Comparison of ENCODE assay signal across 1 cellular context in genomic region chr5:132873119-132873929, GRCh38.
A peak's percentile ranks its signal among the peaks of the same experiment; 100 is the strongest.
TF ChIP-seq lines count a peak whose summit lies in the region.

Gene LEAP2, plus strand, starts transcription at chr5:132873668. Its CDS starts 27 bp downstream, at chr5:132873695.

TF ChIP-seq in HepG2, 621 proteins besides CTCF, POLR2A, EP300 and RAD21 (continued from another document and continues in another):
- TF ChIP-seq ZNF570 (CRISPR knock-in tag; IDR thresholded peaks at IDR 0.05; ENCODE audit: borderline replicate concordance) (no peak), ZC3H13 (CRISPR knock-in tag; IDR thresholded peaks at IDR 0.05) (peak; percentile 96), SUZ12 (IDR thresholded peaks at IDR 0.05; ENCODE audit: low read depth, low read length) (no peak), ZFP90 (CRISPR knock-in tag; IDR thresholded peaks at IDR 0.05; ENCODE audit: borderline replicate concordance) (no peak), POLR2G (IDR thresholded peaks at IDR 0.05; ENCODE audit: low read depth, low read length) (no peak), ZNF256 (CRISPR knock-in tag; conservative IDR thresholded peaks at IDR 0.05) (no peak), ZNF687 (CRISPR knock-in tag; IDR thresholded peaks at IDR 0.05) (no peak), MXD4 (CRISPR knock-in tag; IDR thresholded peaks at IDR 0.05) (peak; percentile 77; the same call in 1 of the 2 replicates), PTBP1 (IDR thresholded peaks at IDR 0.05; ENCODE audit: low read depth, low read length, poor library complexity, severe bottlenecking) (no peak), ZFY (CRISPR knock-in tag; IDR thresholded peaks at IDR 0.05) (peak; percentile 56), RXRB (CRISPR knock-in tag; IDR thresholded peaks at IDR 0.05; ENCODE audit: borderline replicate concordance) (peak; percentile 88), ZNF274 (CRISPR knock-in tag; IDR thresholded peaks at IDR 0.05) (no peak), PBX2 (CRISPR knock-in tag; IDR thresholded peaks at IDR 0.05) (no peak), ZFP62 (CRISPR knock-in tag; IDR thresholded peaks at IDR 0.05) (no peak), FOXP1 (IDR thresholded peaks at IDR 0.05) (no peak), FOXP1 (CRISPR knock-in tag; IDR thresholded peaks at IDR 0.05) (peak; percentile 78), ZMYM2 (CRISPR knock-in tag; IDR thresholded peaks at IDR 0.05) (no peak), ZFP36 (IDR thresholded peaks at IDR 0.05; ENCODE audit: borderline replicate concordance, low read depth, low read length, partially characterized antibody) (no peak), ZNF615 (CRISPR knock-in tag; IDR thresholded peaks at IDR 0.05; ENCODE audit: borderline replicate concordance) (no peak), ZNF766 (CRISPR knock-in tag; IDR thresholded peaks at IDR 0.05; ENCODE audit: borderline replicate concordance) (no peak), ZNF691 (CRISPR knock-in tag; IDR thresholded peaks at IDR 0.05; ENCODE audit: borderline replicate concordance, low read depth) (peak; percentile 47; the same call in 1 of the 2 replicates), ZNF772 (CRISPR knock-in tag; IDR thresholded peaks at IDR 0.05) (no peak), MIXL1 (CRISPR knock-in tag; IDR thresholded peaks at IDR 0.05) (peak; percentile 81), PAWR (CRISPR knock-in tag; IDR thresholded peaks at IDR 0.05; ENCODE audit: borderline replicate concordance) (no peak), KLF12 (CRISPR knock-in tag; IDR thresholded peaks at IDR 0.05; ENCODE audit: borderline replicate concordance) (no peak), ZNF790 (CRISPR knock-in tag; IDR thresholded peaks at IDR 0.05; ENCODE audit: borderline replicate concordance) (no peak), KLF15 (CRISPR knock-in tag; IDR thresholded peaks at IDR 0.05; ENCODE audit: borderline replicate concordance) (no peak), SRY (CRISPR knock-in tag; IDR thresholded peaks at IDR 0.05) (peak; percentile 30; the same call in 1 of the 2 replicates), ZNF207 (IDR thresholded peaks at IDR 0.05; ENCODE audit: borderline replicate concordance) (no peak), AKAP8 (CRISPR knock-in tag; IDR thresholded peaks at IDR 0.05) (no peak), RBFOX2 (IDR thresholded peaks at IDR 0.05; ENCODE audit: low read depth, low read length) (0 out of 2 replicates have a peak, but pooled peaks have one; percentile 33), NFKB2 (CRISPR knock-in tag; IDR thresholded peaks at IDR 0.05; ENCODE audit: borderline replicate concordance) (no peak), ZNF720 (CRISPR knock-in tag; IDR thresholded peaks at IDR 0.05) (no peak), ZNF564 (CRISPR knock-in tag; IDR thresholded peaks at IDR 0.05) (no peak), SKIL (CRISPR knock-in tag; IDR thresholded peaks at IDR 0.05; ENCODE audit: borderline replicate concordance) (peak; percentile 80), ZNF713 (CRISPR knock-in tag; IDR thresholded peaks at IDR 0.05) (no peak), ZNF18 (CRISPR knock-in tag; IDR thresholded peaks at IDR 0.05; ENCODE audit: insufficient replicate concordance) (peak; percentile 36), SETDB1 (CRISPR knock-in tag; IDR thresholded peaks at IDR 0.05; ENCODE audit: borderline replicate concordance) (no peak), ZNF841 (CRISPR knock-in tag; IDR thresholded peaks at IDR 0.05; ENCODE audit: borderline replicate concordance) (no peak), ZNF234 (CRISPR knock-in tag; conservative IDR thresholded peaks at IDR 0.05) (0 out of 2 replicates have a peak, but pooled peaks have one; percentile 62), SIN3A (IDR thresholded peaks at IDR 0.05; ENCODE audit: borderline replicate concordance, low read depth, low read length) (peak; percentile 26; the same call in 1 of the 2 replicates), CCDC6 (CRISPR knock-in tag; IDR thresholded peaks at IDR 0.05) (peak; percentile 50; the same call in 1 of the 2 replicates), NR2F1 (CRISPR knock-in tag; IDR thresholded peaks at IDR 0.05) (no peak; a peak in 1 of 4 replicates), ZFP36L2 (CRISPR knock-in tag; IDR thresholded peaks at IDR 0.05) (no peak), CEBPZ (IDR thresholded peaks at IDR 0.05; ENCODE audit: low read length) (no peak), TEAD2 (CRISPR knock-in tag; IDR thresholded peaks at IDR 0.05) (no peak), TCF7L2 (IDR thresholded peaks at IDR 0.05; ENCODE audit: low read depth, low read length) (no peak), GTF2F1 (IDR thresholded peaks at IDR 0.05; ENCODE audit: low read length) (peak; percentile 89; the same call in 1 of the 2 replicates), ZNF784 (CRISPR knock-in tag; IDR thresholded peaks at IDR 0.05; ENCODE audit: borderline replicate concordance) (no peak), NR1H2 (CRISPR knock-in tag; IDR thresholded peaks at IDR 0.05; ENCODE audit: borderline replicate concordance, low read depth) (no peak), SPEN (CRISPR knock-in tag; IDR thresholded peaks at IDR 0.05; ENCODE audit: low read depth) (peak; percentile 62), ZGPAT (CRISPR knock-in tag; IDR thresholded peaks at IDR 0.05) (peak; percentile 71; the same call in 1 of the 2 replicates), DBP (CRISPR knock-in tag; IDR thresholded peaks at IDR 0.05; ENCODE audit: not compliant biosample characterization) (peak; percentile 34), GABPB1 (CRISPR knock-in tag; IDR thresholded peaks at IDR 0.05) (peak; percentile 20; the same call in 1 of the 2 replicates), CREM (IDR thresholded peaks at IDR 0.05) (peak; percentile 83), CREM (CRISPR knock-in tag; IDR thresholded peaks at IDR 0.05) (no peak), DNMT1 (CRISPR knock-in tag; IDR thresholded peaks at IDR 0.05) (0 out of 2 replicates have a peak, but pooled peaks have one; percentile 65), KMT2A (CRISPR knock-in tag; IDR thresholded peaks at IDR 0.05) (peak; percentile 43; the same call in 1 of the 2 replicates)
